In the genomic region with DNA sequence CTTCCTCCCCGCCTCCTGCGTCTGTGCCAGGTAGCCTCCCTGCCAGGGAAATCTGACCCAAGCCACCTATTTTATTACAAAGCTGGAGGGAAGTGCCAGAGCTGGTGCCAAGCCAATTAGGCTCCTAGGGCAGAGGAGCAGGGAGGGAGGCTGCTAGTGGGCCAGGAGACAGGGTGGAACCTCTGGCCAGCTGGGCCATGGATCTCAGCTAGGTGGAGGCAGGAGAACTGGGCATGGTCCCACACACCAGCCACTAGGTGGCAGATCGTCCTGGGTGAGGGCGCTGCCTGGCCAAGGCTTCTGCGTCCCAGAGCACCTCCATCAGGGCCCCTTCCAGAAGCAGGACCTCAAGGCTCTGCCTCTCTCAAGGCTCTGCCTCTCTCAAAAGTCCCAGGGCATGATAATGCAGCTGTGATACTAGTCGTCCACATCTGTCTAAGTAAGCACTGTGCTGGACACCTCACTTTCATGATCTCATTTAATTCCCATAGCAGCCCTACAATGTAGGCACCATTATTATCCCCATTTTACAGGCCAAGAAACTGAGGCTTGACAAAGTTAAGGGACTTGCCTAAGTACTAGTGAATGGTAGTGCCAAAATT, we compare ENCODE assay signal across 8 cellular contexts. TPM values are rescaled to one million over a fixed set of nuclear protein-coding genes. Genes with fewer than 3 reads are reported as not detected.
DNase-seq lines count a peak whose midpoint lies in the region; ATAC-seq, FAIRE-seq and TF ChIP-seq lines count a peak whose summit lies in the region.

No MANE protein-coding gene starts in this region.

- peak; percentile 70 for DNase-seq in EL
- peak; percentile 22 for DNase-seq in GOT3 (lab: John Stamatoyannopoulos, UW)
- peak; percentile 5 for DNase-seq in NCI-H1105 treated with DMSO at 0.1 percent for 48 hours (lab: John Stamatoyannopoulos, UW)
- DNase-seq in bronchial epithelial cell (ENCODE audit: low read depth), result peak; percentile 58
- no peak for DNase-seq in kidney epithelial cell (ENCODE audit: low read depth)
- peak; percentile 65 for DNase-seq in stimulated activated CD4-positive, alpha-beta T cell treated with anti-CD3 and anti-CD28 coated beads, Interleukin-4, amount 100 ng/mL, for 24 hours

- FAIRE-seq in bronchial epithelial cell (lab: Jason Lieb, UNC), result peak; percentile 55

- H3K4me3 ChIP-seq in WI38 (ENCODE audit: low read depth, low read length) (no peak overlapping the region), bronchial epithelial cell (ENCODE audit: low read depth, low read length) (no peak overlapping the region), kidney epithelial cell (ENCODE audit: low read depth, low read length) (no peak overlapping the region)

- peak; percentile 72 for TF ChIP-seq CTCF in WI38 (IDR thresholded peaks at IDR 0.05; ENCODE audit: low read depth, low read length)
- TF ChIP-seq CTCF in bronchial epithelial cell (IDR thresholded peaks at IDR 0.05; ENCODE audit: insufficient read depth, low read length, severe bottlenecking), result peak; percentile 98
- peak; percentile 89 for TF ChIP-seq CTCF in kidney epithelial cell (IDR thresholded peaks at IDR 0.05; ENCODE audit: insufficient read depth, low read length, poor library complexity, severe bottlenecking)

- no peaks in the 10 kb centered on the region for H3K36me3 ChIP-seq in bronchial epithelial cell (ENCODE audit: control insufficient read depth, insufficient read depth, low read length)
- no peaks in the 10 kb centered on the region for H3K36me3 ChIP-seq in kidney epithelial cell (ENCODE audit: control insufficient read depth, insufficient read depth, low read length)

- no peak for ATAC-seq in GM21360 (IDR thresholded peaks at IDR 0.05; ENCODE audit: unreplicated experiment)

- H3K27me3 ChIP-seq in bronchial epithelial cell (ENCODE audit: control insufficient read depth, insufficient read depth, low read length) (no peaks in the 10 kb centered on the region), kidney epithelial cell (ENCODE audit: control insufficient read depth, insufficient read depth, low read length) (no peaks in the 10 kb centered on the region)

RNA-seq across cellular contexts. Expression of a gene that starts 4.5 kb away (rescaled TPM):
- total RNA-seq in bronchial epithelial cell (11.4 and 15.5 TPM in 2 replicates), kidney epithelial cell (18.6 and 20.3 TPM in 2 replicates)

RNA-seq across cellular contexts. Expression of a gene that starts 26.3 kb away (rescaled TPM):
- total RNA-seq in bronchial epithelial cell (3.9 and 5.5 TPM in 2 replicates), kidney epithelial cell (6.9 and 10.1 TPM in 2 replicates)
